13 cellular contexts compared by ENCODE assay signal in the genomic region with DNA sequence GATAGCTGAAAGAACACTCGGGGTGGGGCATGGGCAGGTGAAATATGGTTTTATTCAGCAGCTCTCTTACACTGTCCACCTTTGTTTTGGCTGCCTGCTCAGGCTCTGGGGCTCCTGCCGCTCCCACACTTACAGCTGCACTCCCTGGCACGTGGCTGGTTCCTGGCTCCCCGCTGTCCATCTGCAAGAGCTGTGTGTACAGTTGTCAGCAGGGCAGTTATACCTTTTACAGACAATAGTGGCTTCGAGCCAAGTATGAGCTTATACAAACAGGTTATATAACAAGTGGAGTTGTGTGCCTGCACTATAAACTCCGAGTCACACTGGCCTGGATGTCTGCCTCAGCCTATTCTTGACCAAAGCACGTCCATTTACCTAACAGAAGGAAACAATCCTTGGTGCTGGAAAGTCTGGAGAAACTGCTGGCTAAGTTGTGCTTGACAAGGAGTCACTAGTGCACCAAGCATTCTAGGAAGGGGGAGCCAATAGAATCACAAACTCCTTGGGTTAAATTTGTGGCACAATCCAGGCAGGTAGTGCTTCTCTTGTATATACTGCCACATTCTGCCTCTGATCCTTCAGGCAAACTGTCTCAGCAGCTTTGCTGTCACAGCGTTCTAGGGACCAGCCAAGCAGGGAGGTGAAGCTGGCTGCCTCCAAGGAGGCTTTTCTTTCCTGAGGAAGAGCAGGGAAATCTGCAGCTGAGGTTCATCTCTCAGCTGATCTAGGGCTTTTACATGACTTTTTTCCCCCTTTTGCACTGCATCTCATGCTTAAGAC.
DNase-seq lines count a peak whose midpoint lies in the region; ATAC-seq, FAIRE-seq and TF ChIP-seq lines count a peak whose summit lies in the region.
"Had no signal": no experiment of that assay in that cellular context is flagged by ENCODE, and none has a peak within 500 bp of the region (broad histone marks: within the 10 kb centered on the region; RNA-seq: fewer than 3 reads in every experiment).

No MANE protein-coding gene starts in this region.

- ATAC-seq in HG03354 (IDR thresholded peaks at IDR 0.05; ENCODE audit: poor library complexity, severe bottlenecking, unreplicated experiment) (no peak), HG03457 (IDR thresholded peaks at IDR 0.05; ENCODE audit: unreplicated experiment) (no peak)
- ATAC-seq: activated CD8-positive, alpha-beta T cell treated with anti-CD3 and anti-CD28 coated beads, Interleukin-2, amount 10 ng/mL, durations not matched to agents 7 days and 5 days; naive thymus-derived CD4-positive, alpha-beta T cell had no signal

- H3K4me3 ChIP-seq in H1 (ENCODE audit: extremely low read depth in 1 of 4, insufficient read depth in 2 of 4, low read depth in 3 of 4, low read length in 4 of 4), result no peak overlapping the region
- H3K4me3 ChIP-seq: tibial artery had no signal

- TF ChIP-seq EP300 in H1 (IDR thresholded peaks at IDR 0.05; ENCODE audit: borderline replicate concordance in 1 of 2, low read depth in 2 of 2, low read length in 2 of 2), result no peak

- no peaks in the 10 kb centered on the region for H3K4me1 ChIP-seq in H1 (replicated peaks in 1 of 4; ENCODE audit: control insufficient read depth in 3 of 4, insufficient read depth in 4 of 4, low read length in 3 of 4)
- H3K4me1 ChIP-seq: tibial artery had no signal

- no peak overlapping the region for H2BK5ac ChIP-seq in H1 (ENCODE audit: low read depth, low read length)

- H3K4ac ChIP-seq in H1 (replicated peaks; ENCODE audit: insufficient read length, low read depth, low read length), result no peak overlapping the region

- no peaks in the 10 kb centered on the region; a peak in 1 of 7 replicates for H3K27me3 ChIP-seq in H1 (replicated peaks in 1 of 4; ENCODE audit: control insufficient read depth in 3 of 4, extremely low read depth in 1 of 4, insufficient read depth in 3 of 4, low read length in 3 of 4)
- H3K27me3 ChIP-seq: tibial artery had no signal

- no peak overlapping the region for H3K27ac ChIP-seq in H1 (ENCODE audit: low read depth, low read length)
- H3K27ac ChIP-seq: tibial artery had no signal

- POLR2A ChIA-PET in H1 (lab: Charles Lee; ENCODE audit: partially characterized antibody), result no interaction called here

- TF ChIP-seq CTCF in H1 (IDR thresholded peaks at IDR 0.05; ENCODE audit: control extremely low read depth in 1 of 3, insufficient read depth in 1 of 3, low read depth in 1 of 3, low read length in 3 of 3), result no peak

- H2BK12ac ChIP-seq in H1 (ENCODE audit: low read depth, low read length), result no peak overlapping the region

- peak overlapping the region; percentile 26; the same call in 1 of the 2 replicates for H2AFZ ChIP-seq in H1 (ENCODE audit: low read length)

- H2BK120ac ChIP-seq in H1 (replicated peaks; ENCODE audit: low read depth, low read length), result no peak overlapping the region

- DNase-seq in DMS153 (lab: John Stamatoyannopoulos, UW) (peak; percentile 96), NCI-H1105 treated with DMSO at 0.1 percent for 48 hours (lab: John Stamatoyannopoulos, UW) (peak; percentile 36), NCI-H774 (lab: John Stamatoyannopoulos, UW) (peak; percentile 4), H1 (ENCODE audit: low read depth in 1 of 2, low spot score in 2 of 2) (no peak), epidermal melanocyte (ENCODE audit: insufficient read length, low spot score) (no peak), AG20443 (ENCODE audit: low spot score) (no peak)
- DNase-seq: activated CD8-positive, alpha-beta T cell treated with anti-CD3 and anti-CD28 coated beads, Interleukin-2, amount 10 ng/mL, durations not matched to agents 7 days and 5 days; DND-41; IMR-90; naive thymus-derived CD4-positive, alpha-beta T cell; tibial artery had no signal

- no peak overlapping the region for H3K23ac ChIP-seq in H1 (ENCODE audit: insufficient read length)

- TF ChIP-seq POLR2A in H1 (IDR thresholded peaks at IDR 0.05; ENCODE audit: control extremely low read depth in 1 of 2, low read depth in 2 of 2, low read length in 2 of 2), result no peak

- H3K79me2 ChIP-seq in H1 (ENCODE audit: control insufficient read depth in 1 of 2, insufficient read depth in 2 of 2, low read length in 2 of 2), result no peaks in the 10 kb centered on the region

- H2AK5ac ChIP-seq in H1 (ENCODE audit: low read depth, low read length), result no peak overlapping the region

- no peak overlapping the region for H3K18ac ChIP-seq in H1 (ENCODE audit: extremely low read depth, low read length)

- H3K9me3 ChIP-seq in H1 (ENCODE audit: insufficient read depth in 2 of 2, low read depth in 1 of 2, low read length in 1 of 2), result no peaks in the 10 kb centered on the region
- H3K9me3 ChIP-seq: tibial artery had no signal

- CTCF ChIA-PET in H1 (lab: Charles Lee; ENCODE audit: partially characterized antibody), result interaction anchor here (0.5 to 1.5 kb wide), 5 partner anchors 38 to 577 kb away, joined by 3 to 7 read pairs (median 3); no protein-coding TSS in a partner anchor

- no peak for FAIRE-seq in H1 (lab: Jason Lieb, UNC)

- H3K9ac ChIP-seq in H1 (replicated peaks in 1 of 4; ENCODE audit: extremely low read depth in 1 of 4, low read depth in 3 of 4, low read length in 3 of 4), result no peak overlapping the region

- H3K23me2 ChIP-seq in H1 (ENCODE audit: low read depth, low read length), result no peaks in the 10 kb centered on the region

- no peaks in the 10 kb centered on the region for H4K20me1 ChIP-seq in H1 (replicated peaks in 1 of 2; ENCODE audit: control insufficient read depth in 1 of 2, insufficient read depth in 2 of 2, low read length in 2 of 2)

- 81% methylated on average over 8 of the region's 8 CpGs; no CpG with 5 or more reads in 1 of the 2 experiments for WGBS in H1 (ENCODE audit: extremely low coverage in 1 of 2, insufficient coverage in 1 of 2, insufficient read length in 1 of 2, insufficient replicate concordance in 2 of 2, low coverage in 1 of 2, low lambda C conversion rate in 2 of 2, missing lambda C conversion rate in 1 of 2), 2 experiments

- no peak overlapping the region for H2BK15ac ChIP-seq in H1 (ENCODE audit: low read length)

- no peak overlapping the region for H3K14ac ChIP-seq in H1 (ENCODE audit: insufficient read length)

- H3K79me1 ChIP-seq in H1 (ENCODE audit: low read depth, low read length), result no peaks in the 10 kb centered on the region

- H4K8ac ChIP-seq in H1 (ENCODE audit: extremely low read depth, insufficient read depth, low read length), result no peak overlapping the region

- H2BK20ac ChIP-seq in H1 (ENCODE audit: low read length), result no peak overlapping the region

- no peak for TF ChIP-seq RAD21 in H1 (IDR thresholded peaks at IDR 0.05 in 1 of 2, conservative IDR thresholded peaks at IDR 0.05 in 1 of 2; ENCODE audit: low read depth in 2 of 2, low read length in 2 of 2)

- H4K91ac ChIP-seq in H1 (replicated peaks; ENCODE audit: insufficient read length, low read length), result no peak overlapping the region

- no peak overlapping the region for H3K56ac ChIP-seq in H1 (replicated peaks; ENCODE audit: insufficient read length, low read depth, low read length)

- H3K4me2 ChIP-seq in H1 (ENCODE audit: insufficient read depth in 1 of 2, low read depth in 2 of 2, low read length in 2 of 2), result no peak overlapping the region

- H4K5ac ChIP-seq in H1 (ENCODE audit: insufficient read length, low read depth, low read length), result no peak overlapping the region

- no peaks in the 10 kb centered on the region for H3K36me3 ChIP-seq in H1 (ENCODE audit: control insufficient read depth in 2 of 4, insufficient read depth in 4 of 4, low read length in 3 of 4)
- H3K36me3 ChIP-seq: tibial artery had no signal

TF ChIP-seq in H1, 55 proteins besides CTCF, POLR2A, EP300 and RAD21:
- no peak for TF ChIP-seq BACH1 (IDR thresholded peaks at IDR 0.05; ENCODE audit: low read length)
- no peak for TF ChIP-seq EGR1 (IDR thresholded peaks at IDR 0.05; ENCODE audit: borderline replicate concordance, low read depth, low read length)
- no peak for TF ChIP-seq HDAC2 (IDR thresholded peaks at IDR 0.05; ENCODE audit: borderline replicate concordance in 1 of 2, low read depth in 2 of 2, low read length in 2 of 2)
- no peak for TF ChIP-seq NRF1 (IDR thresholded peaks at IDR 0.05; ENCODE audit: low read depth, low read length)
- TF ChIP-seq TAF7 (optimal IDR thresholded peaks at IDR 0.05; ENCODE audit: borderline replicate concordance, low read depth, low read length), result no peak
- TF ChIP-seq CBX8 (IDR thresholded peaks at IDR 0.05; ENCODE audit: borderline replicate concordance, low read depth, low read length), result no peak
- TF ChIP-seq ATF3 (IDR thresholded peaks at IDR 0.05; ENCODE audit: insufficient read depth, low read depth, low read length), result no peak
- no peak for TF ChIP-seq RXRA (IDR thresholded peaks at IDR 0.05; ENCODE audit: insufficient read depth, low read depth, low read length)
- TF ChIP-seq SP1 (IDR thresholded peaks at IDR 0.05; ENCODE audit: low read depth, low read length), result no peak
- no peak for TF ChIP-seq USF2 (IDR thresholded peaks at IDR 0.05; ENCODE audit: low read length)
- TF ChIP-seq NANOG (IDR thresholded peaks at IDR 0.05; ENCODE audit: insufficient read depth, low read depth, low read length, poor library complexity, severe bottlenecking), result no peak
- TF ChIP-seq, protein P1, sequence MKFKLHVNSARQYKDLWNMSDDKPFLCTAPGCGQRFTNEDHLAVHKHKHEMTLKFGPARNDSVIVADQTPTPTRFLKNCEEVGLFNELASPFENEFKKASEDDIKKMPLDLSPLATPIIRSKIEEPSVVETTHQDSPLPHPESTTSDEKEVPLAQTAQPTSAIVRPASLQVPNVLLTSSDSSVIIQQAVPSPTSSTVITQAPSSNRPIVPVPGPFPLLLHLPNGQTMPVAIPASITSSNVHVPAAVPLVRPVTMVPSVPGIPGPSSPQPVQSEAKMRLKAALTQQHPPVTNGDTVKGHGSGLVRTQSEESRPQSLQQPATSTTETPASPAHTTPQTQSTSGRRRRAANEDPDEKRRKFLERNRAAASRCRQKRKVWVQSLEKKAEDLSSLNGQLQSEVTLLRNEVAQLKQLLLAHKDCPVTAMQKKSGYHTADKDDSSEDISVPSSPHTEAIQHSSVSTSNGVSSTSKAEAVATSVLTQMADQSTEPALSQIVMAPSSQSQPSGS (IDR thresholded peaks at IDR 0.05; ENCODE audit: low read length), result no peak
TF ChIP-seq in H1: peak in this region for 0.

Comparison
In these comparisons a context has a peak if more than half of its experiments do, and no peak if none do; other contexts are left out.
1. DNase-seq: peak in DMS153 (single experiment), NCI-H1105 treated with DMSO at 0.1 percent for 48 hours (single experiment) and NCI-H774 (single experiment); none in H1 (0 of 2), epidermal melanocyte (single experiment) and AG20443 (single experiment).